In the genomic region with DNA sequence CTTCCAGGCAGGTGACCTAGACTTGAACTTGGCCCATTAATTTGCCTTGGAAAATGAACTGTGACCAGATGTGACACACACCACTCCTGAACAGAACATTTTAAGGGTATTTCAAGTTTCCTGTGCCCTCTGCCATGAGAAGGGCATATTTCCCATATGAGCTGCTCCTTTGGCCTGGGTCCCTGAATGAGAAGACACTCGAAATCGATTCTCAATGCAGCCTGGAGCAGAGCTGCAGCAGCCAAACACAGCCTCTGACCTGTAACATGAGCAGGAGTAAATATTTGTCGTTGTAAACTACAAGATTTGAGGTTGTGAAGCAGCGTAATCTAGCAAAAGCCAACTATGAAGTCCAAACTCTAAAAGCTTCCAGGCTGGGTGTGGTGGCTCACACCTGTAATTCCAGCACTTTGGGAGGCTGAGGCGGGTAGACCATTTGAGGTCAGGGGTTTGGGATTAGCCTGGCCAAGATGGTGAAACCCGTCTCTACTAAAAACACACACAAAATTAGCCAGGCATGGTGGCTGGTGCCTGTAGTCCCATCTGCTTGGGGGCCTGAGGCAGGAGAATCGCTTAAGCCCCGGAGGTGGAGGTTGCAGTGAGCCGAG, we compare ENCODE assay signal across 1 cellular context.
A peak's percentile ranks its signal among the peaks of the same experiment; 100 is the strongest.
TF ChIP-seq lines count a peak whose summit lies in the region.

No MANE protein-coding gene starts in this region.

TF ChIP-seq in HepG2, 621 proteins besides CTCF, POLR2A, EP300 and RAD21 (continued from another document and continues in another):
- TF ChIP-seq, protein P1, sequence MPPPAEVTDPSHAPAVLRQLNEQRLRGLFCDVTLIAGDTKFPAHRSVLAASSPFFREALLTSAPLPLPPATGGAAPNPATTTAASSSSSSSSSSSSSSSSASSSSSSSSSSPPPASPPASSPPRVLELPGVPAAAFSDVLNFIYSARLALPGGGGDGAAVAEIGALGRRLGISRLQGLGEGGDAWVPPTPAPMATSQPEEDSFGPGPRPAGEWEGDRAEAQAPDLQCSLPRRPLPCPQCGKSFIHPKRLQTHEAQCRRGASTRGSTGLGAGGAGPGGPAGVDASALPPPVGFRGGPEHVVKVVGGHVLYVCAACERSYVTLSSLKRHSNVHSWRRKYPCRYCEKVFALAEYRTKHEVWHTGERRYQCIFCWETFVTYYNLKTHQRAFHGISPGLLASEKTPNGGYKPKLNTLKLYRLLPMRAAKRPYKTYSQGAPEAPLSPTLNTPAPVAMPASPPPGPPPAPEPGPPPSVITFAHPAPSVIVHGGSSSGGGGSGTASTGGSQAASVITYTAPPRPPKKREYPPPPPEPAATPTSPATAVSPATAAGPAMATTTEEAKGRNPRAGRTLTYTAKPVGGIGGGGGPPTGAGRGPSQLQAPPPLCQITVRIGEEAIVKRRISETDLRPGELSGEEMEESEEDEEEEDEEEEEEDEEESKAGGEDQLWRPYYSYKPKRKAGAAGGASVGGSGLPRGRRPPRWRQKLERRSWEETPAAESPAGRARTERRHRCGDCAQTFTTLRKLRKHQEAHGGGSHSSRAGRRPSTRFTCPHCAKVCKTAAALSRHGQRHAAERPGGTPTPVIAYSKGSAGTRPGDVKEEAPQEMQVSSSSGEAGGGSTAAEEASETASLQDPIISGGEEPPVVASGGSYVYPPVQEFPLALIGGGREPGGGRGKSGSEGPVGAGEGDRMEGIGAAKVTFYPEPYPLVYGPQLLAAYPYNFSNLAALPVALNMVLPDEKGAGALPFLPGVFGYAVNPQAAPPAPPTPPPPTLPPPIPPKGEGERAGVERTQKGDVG (CRISPR knock-in tag; IDR thresholded peaks at IDR 0.05; ENCODE audit: borderline replicate concordance) = 0 out of 2 replicates have a peak, but pooled peaks have one; percentile 24
- TF ChIP-seq, protein P2, sequence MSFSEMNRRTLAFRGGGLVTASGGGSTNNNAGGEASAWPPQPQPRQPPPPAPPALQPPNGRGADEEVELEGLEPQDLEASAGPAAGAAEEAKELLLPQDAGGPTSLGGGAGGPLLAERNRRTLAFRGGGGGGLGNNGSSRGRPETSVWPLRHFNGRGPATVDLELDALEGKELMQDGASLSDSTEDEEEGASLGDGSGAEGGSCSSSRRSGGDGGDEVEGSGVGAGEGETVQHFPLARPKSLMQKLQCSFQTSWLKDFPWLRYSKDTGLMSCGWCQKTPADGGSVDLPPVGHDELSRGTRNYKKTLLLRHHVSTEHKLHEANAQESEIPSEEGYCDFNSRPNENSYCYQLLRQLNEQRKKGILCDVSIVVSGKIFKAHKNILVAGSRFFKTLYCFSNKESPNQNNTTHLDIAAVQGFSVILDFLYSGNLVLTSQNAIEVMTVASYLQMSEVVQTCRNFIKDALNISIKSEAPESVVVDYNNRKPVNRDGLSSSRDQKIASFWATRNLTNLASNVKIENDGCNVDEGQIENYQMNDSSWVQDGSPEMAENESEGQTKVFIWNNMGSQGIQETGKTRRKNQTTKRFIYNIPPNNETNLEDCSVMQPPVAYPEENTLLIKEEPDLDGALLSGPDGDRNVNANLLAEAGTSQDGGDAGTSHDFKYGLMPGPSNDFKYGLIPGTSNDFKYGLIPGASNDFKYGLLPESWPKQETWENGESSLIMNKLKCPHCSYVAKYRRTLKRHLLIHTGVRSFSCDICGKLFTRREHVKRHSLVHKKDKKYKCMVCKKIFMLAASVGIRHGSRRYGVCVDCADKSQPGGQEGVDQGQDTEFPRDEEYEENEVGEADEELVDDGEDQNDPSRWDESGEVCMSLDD (CRISPR knock-in tag; IDR thresholded peaks at IDR 0.05; ENCODE audit: borderline replicate concordance) = no peak
- no peak for TF ChIP-seq RAD51 (IDR thresholded peaks at IDR 0.05; ENCODE audit: borderline replicate concordance)
- TF ChIP-seq HHEX (CRISPR knock-in tag; IDR thresholded peaks at IDR 0.05) = peak; percentile 89
- peak; percentile 93 for TF ChIP-seq FOXK1 (CRISPR knock-in tag; IDR thresholded peaks at IDR 0.05; ENCODE audit: borderline replicate concordance, low read depth)
- 0 out of 2 replicates have a peak, but pooled peaks have one; percentile 29 for TF ChIP-seq ELF1 (CRISPR knock-in tag; IDR thresholded peaks at IDR 0.05)
- TF ChIP-seq, protein P3, sequence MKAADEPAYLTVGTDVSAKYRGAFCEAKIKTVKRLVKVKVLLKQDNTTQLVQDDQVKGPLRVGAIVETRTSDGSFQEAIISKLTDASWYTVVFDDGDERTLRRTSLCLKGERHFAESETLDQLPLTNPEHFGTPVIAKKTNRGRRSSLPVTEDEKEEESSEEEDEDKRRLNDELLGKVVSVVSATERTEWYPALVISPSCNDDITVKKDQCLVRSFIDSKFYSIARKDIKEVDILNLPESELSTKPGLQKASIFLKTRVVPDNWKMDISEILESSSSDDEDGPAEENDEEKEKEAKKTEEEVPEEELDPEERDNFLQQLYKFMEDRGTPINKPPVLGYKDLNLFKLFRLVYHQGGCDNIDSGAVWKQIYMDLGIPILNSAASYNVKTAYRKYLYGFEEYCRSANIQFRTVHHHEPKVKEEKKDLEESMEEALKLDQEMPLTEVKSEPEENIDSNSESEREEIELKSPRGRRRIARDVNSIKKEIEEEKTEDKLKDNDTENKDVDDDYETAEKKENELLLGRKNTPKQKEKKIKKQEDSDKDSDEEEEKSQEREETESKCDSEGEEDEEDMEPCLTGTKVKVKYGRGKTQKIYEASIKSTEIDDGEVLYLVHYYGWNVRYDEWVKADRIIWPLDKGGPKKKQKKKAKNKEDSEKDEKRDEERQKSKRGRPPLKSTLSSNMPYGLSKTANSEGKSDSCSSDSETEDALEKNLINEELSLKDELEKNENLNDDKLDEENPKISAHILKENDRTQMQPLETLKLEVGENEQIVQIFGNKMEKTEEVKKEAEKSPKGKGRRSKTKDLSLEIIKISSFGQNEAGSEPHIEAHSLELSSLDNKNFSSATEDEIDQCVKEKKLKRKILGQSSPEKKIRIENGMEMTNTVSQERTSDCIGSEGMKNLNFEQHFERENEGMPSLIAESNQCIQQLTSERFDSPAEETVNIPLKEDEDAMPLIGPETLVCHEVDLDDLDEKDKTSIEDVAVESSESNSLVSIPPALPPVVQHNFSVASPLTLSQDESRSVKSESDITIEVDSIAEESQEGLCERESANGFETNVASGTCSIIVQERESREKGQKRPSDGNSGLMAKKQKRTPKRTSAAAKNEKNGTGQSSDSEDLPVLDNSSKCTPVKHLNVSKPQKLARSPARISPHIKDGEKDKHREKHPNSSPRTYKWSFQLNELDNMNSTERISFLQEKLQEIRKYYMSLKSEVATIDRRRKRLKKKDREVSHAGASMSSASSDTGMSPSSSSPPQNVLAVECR (CRISPR knock-in tag; IDR thresholded peaks at IDR 0.05; ENCODE audit: borderline replicate concordance) = peak; percentile 62; the same call in 1 of the 2 replicates
- peak; percentile 44; the same call in 1 of the 2 replicates for TF ChIP-seq ATF1 (CRISPR knock-in tag; IDR thresholded peaks at IDR 0.05)
- TF ChIP-seq MBNL3 (CRISPR knock-in tag; conservative IDR thresholded peaks at IDR 0.05) = no peak
- TF ChIP-seq, protein P4, sequence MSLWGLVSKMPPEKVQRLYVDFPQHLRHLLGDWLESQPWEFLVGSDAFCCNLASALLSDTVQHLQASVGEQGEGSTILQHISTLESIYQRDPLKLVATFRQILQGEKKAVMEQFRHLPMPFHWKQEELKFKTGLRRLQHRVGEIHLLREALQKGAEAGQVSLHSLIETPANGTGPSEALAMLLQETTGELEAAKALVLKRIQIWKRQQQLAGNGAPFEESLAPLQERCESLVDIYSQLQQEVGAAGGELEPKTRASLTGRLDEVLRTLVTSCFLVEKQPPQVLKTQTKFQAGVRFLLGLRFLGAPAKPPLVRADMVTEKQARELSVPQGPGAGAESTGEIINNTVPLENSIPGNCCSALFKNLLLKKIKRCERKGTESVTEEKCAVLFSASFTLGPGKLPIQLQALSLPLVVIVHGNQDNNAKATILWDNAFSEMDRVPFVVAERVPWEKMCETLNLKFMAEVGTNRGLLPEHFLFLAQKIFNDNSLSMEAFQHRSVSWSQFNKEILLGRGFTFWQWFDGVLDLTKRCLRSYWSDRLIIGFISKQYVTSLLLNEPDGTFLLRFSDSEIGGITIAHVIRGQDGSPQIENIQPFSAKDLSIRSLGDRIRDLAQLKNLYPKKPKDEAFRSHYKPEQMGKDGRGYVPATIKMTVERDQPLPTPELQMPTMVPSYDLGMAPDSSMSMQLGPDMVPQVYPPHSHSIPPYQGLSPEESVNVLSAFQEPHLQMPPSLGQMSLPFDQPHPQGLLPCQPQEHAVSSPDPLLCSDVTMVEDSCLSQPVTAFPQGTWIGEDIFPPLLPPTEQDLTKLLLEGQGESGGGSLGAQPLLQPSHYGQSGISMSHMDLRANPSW (CRISPR knock-in tag; IDR thresholded peaks at IDR 0.05; ENCODE audit: borderline replicate concordance) = peak; percentile 78; the same call in 1 of the 2 replicates
- peak; percentile 49; the same call in 1 of the 2 replicates for TF ChIP-seq GATA4 (IDR thresholded peaks at IDR 0.05; ENCODE audit: borderline replicate concordance, low read depth)
- 0 out of 2 replicates have a peak, but pooled peaks have one; percentile 49 for TF ChIP-seq KDM6A (CRISPR knock-in tag; IDR thresholded peaks at IDR 0.05; ENCODE audit: low read depth)
- TF ChIP-seq ZNF317 (CRISPR knock-in tag; IDR thresholded peaks at IDR 0.05) = peak; percentile 63; the same call in 1 of the 2 replicates
- TF ChIP-seq, protein P5, sequence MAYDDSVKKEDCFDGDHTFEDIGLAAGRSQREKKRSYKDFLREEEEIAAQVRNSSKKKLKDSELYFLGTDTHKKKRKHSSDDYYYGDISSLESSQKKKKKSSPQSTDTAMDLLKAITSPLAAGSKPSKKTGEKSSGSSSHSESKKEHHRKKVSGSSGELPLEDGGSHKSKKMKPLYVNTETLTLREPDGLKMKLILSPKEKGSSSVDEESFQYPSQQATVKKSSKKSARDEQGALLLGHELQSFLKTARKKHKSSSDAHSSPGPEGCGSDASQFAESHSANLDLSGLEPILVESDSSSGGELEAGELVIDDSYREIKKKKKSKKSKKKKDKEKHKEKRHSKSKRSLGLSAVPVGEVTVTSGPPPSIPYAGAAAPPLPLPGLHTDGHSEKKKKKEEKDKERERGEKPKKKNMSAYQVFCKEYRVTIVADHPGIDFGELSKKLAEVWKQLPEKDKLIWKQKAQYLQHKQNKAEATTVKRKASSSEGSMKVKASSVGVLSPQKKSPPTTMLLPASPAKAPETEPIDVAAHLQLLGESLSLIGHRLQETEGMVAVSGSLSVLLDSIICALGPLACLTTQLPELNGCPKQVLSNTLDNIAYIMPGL (CRISPR knock-in tag; IDR thresholded peaks at IDR 0.05; ENCODE audit: borderline replicate concordance in 1 of 2, low read depth in 1 of 2) = 0 out of 4 replicates have a peak, but pooled peaks of 1 of the 2 experiments have one; percentile 34
- TF ChIP-seq ZNF501 (CRISPR knock-in tag; IDR thresholded peaks at IDR 0.05) = peak; percentile 89
- TF ChIP-seq MEIS1 (CRISPR knock-in tag; IDR thresholded peaks at IDR 0.05; ENCODE audit: borderline replicate concordance) = 0 out of 2 replicates have a peak, but pooled peaks have one; percentile 35
- TF ChIP-seq ZNF263 (CRISPR knock-in tag; IDR thresholded peaks at IDR 0.05) = no peak
- peak; percentile 53; the same call in 1 of the 2 replicates for TF ChIP-seq PHF21A (CRISPR knock-in tag; IDR thresholded peaks at IDR 0.05)
- TF ChIP-seq NFATC3 (CRISPR knock-in tag; IDR thresholded peaks at IDR 0.05) = no peak
- TF ChIP-seq TBP (CRISPR knock-in tag; IDR thresholded peaks at IDR 0.05) = 0 out of 2 replicates have a peak, but pooled peaks have one; percentile 26
- TF ChIP-seq, protein P6, sequence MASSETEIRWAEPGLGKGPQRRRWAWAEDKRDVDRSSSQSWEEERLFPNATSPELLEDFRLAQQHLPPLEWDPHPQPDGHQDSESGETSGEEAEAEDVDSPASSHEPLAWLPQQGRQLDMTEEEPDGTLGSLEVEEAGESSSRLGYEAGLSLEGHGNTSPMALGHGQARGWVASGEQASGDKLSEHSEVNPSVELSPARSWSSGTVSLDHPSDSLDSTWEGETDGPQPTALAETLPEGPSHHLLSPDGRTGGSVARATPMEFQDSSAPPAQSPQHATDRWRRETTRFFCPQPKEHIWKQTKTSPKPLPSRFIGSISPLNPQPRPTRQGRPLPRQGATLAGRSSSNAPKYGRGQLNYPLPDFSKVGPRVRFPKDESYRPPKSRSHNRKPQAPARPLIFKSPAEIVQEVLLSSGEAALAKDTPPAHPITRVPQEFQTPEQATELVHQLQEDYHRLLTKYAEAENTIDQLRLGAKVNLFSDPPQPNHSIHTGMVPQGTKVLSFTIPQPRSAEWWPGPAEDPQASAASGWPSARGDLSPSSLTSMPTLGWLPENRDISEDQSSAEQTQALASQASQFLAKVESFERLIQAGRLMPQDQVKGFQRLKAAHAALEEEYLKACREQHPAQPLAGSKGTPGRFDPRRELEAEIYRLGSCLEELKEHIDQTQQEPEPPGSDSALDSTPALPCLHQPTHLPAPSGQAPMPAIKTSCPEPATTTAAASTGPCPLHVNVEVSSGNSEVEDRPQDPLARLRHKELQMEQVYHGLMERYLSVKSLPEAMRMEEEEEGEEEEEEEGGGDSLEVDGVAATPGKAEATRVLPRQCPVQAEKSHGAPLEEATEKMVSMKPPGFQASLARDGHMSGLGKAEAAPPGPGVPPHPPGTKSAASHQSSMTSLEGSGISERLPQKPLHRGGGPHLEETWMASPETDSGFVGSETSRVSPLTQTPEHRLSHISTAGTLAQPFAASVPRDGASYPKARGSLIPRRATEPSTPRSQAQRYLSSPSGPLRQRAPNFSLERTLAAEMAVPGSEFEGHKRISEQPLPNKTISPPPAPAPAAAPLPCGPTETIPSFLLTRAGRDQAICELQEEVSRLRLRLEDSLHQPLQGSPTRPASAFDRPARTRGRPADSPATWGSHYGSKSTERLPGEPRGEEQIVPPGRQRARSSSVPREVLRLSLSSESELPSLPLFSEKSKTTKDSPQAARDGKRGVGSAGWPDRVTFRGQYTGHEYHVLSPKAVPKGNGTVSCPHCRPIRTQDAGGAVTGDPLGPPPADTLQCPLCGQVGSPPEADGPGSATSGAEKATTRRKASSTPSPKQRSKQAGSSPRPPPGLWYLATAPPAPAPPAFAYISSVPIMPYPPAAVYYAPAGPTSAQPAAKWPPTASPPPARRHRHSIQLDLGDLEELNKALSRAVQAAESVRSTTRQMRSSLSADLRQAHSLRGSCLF (CRISPR knock-in tag; IDR thresholded peaks at IDR 0.05; ENCODE audit: borderline replicate concordance) = no peak
- TF ChIP-seq, protein P7, sequence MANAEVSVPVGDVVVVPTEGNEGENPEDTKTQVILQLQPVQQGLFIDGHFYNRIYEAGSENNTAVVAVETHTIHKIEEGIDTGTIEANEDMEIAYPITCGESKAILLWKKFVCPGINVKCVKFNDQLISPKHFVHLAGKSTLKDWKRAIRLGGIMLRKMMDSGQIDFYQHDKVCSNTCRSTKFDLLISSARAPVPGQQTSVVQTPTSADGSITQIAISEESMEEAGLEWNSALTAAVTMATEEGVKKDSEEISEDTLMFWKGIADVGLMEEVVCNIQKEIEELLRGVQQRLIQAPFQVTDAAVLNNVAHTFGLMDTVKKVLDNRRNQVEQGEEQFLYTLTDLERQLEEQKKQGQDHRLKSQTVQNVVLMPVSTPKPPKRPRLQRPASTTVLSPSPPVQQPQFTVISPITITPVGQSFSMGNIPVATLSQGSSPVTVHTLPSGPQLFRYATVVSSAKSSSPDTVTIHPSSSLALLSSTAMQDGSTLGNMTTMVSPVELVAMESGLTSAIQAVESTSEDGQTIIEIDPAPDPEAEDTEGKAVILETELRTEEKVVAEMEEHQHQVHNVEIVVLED (CRISPR knock-in tag; IDR thresholded peaks at IDR 0.05; ENCODE audit: borderline replicate concordance) = peak; percentile 31; the same call in 1 of the 2 replicates
- TF ChIP-seq ZNF292 (CRISPR knock-in tag; IDR thresholded peaks at IDR 0.05; ENCODE audit: borderline replicate concordance, low read depth) = peak; percentile 93; the same call in 1 of the 2 replicates
